ENCODE assay signal across 10 cellular contexts in the genomic region with DNA sequence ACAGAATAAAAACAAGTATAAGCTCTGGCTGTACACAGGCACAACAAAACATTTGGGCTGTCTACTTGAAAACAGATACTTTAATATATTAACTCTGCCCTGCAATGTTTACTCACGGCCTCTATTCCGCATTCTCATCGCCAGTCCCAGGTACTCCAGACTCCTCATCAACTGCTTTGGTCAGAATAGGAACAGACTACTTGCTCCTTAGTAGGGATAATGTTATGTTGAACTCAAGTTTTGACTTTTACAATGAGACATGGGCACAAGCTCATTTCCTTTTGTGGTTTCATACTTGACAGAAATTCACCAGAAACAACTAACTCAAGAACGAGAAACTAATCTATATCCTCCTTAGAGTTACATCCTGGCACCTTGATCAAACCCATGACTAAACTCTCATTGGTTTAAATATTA.
DNase-seq lines count a peak whose midpoint lies in the region; ATAC-seq, FAIRE-seq and TF ChIP-seq lines count a peak whose summit lies in the region.
"Had no signal": no experiment of that assay in that cellular context is flagged by ENCODE, and none has a peak within 500 bp of the region (broad histone marks: within the 10 kb centered on the region; RNA-seq: fewer than 3 reads in every experiment).

No MANE protein-coding gene starts in this region.

- no peaks in the 10 kb centered on the region for H3F3A ChIP-seq in smooth muscle cell (ENCODE audit: low read depth)

- TF ChIP-seq EP300 in sigmoid colon (IDR thresholded peaks at IDR 0.05), result no peak

- no peak for TF ChIP-seq POLR2A in sigmoid colon (IDR thresholded peaks at IDR 0.05)

- no peaks in the 10 kb centered on the region for H4K20me1 ChIP-seq in smooth muscle cell (ENCODE audit: low read depth)

- H3K9me3 ChIP-seq in small intestine (ENCODE audit: control insufficient read depth, low read depth) (no peaks in the 10 kb centered on the region), sigmoid colon (no peaks in the 10 kb centered on the region), smooth muscle cell (replicated peaks; ENCODE audit: low read depth) (no peaks in the 10 kb centered on the region)

- no peak overlapping the region for H3K4me3 ChIP-seq in small intestine (ENCODE audit: low read depth in 1 of 2, low read length in 2 of 2)
- no peak overlapping the region for H3K4me3 ChIP-seq in sigmoid colon
- H3K4me3 ChIP-seq in smooth muscle cell, result no peak overlapping the region
- H3K4me3 ChIP-seq: neural progenitor cell had no signal

- no peaks in the 10 kb centered on the region for H3K79me2 ChIP-seq in smooth muscle cell (ENCODE audit: low read depth)

- H3K9ac ChIP-seq in smooth muscle cell (ENCODE audit: low read depth), result no peak overlapping the region
- H3K9ac ChIP-seq: neural progenitor cell had no signal

- H3K27ac ChIP-seq in small intestine (ENCODE audit: low read depth in 1 of 2, low read length in 1 of 2) (peak overlapping the region; percentile 71 to 92), sigmoid colon (no peak overlapping the region), smooth muscle cell (ENCODE audit: low read depth) (no peak overlapping the region)
- H3K27ac ChIP-seq: neural progenitor cell had no signal

- TF ChIP-seq CTCF in sigmoid colon (IDR thresholded peaks at IDR 0.05), result no peak
- TF ChIP-seq CTCF in smooth muscle cell (IDR thresholded peaks at IDR 0.05; ENCODE audit: borderline replicate concordance, insufficient read depth, poor library complexity, severe bottlenecking), result no peak

- no peak for FAIRE-seq in small intestine (lab: Jason Lieb, UNC)
- FAIRE-seq: A204.1 had no signal

- intact Hi-C loops in sigmoid colon (cut with DNase I), result no loop called here

- no peak overlapping the region for H3K4me2 ChIP-seq in smooth muscle cell
- H3K4me2 ChIP-seq: neural progenitor cell had no signal

- WGBS in small intestine, 3 donors, result 54 to 81% (median 64%) methylated on average over 4 of the region's 4 CpGs
- WGBS in sigmoid colon, 2 donors, result 59 to 81% methylated on average over 4 of the region's 4 CpGs
- WGBS in smooth muscle cell (ENCODE audit: low lambda C conversion rate), result 94% methylated on average over 4 of the region's 4 CpGs

- ATAC-seq in activated CD4-positive, CD25-positive, alpha-beta regulatory T cell treated with anti-CD3 and anti-CD28 coated beads, Interleukin-2, amount 50 U/mL, for 24 hours, result peak; percentile 59 to 72
- peak; percentile 72 for ATAC-seq in HG02759 (IDR thresholded peaks at IDR 0.05; ENCODE audit: unreplicated experiment)

- H3K4me1 ChIP-seq in small intestine (ENCODE audit: control insufficient read depth in 2 of 2, insufficient read depth in 1 of 2, low read depth in 1 of 2, low read length in 1 of 2), result no peaks in the 10 kb centered on the region
- no peaks in the 10 kb centered on the region for H3K4me1 ChIP-seq in sigmoid colon
- no peaks in the 10 kb centered on the region for H3K4me1 ChIP-seq in smooth muscle cell (ENCODE audit: low read depth)
- H3K4me1 ChIP-seq: neural progenitor cell had no signal

- no peak overlapping the region for H2AFZ ChIP-seq in smooth muscle cell (ENCODE audit: low read depth)
- H2AFZ ChIP-seq: neural progenitor cell had no signal

- no peak for DNase-seq in activated CD4-positive, CD25-positive, alpha-beta regulatory T cell treated with anti-CD3 and anti-CD28 coated beads, Interleukin-2, amount 50 U/mL, for 72 hours
- peak; percentile 21 for DNase-seq in NCI-H2196 (lab: John Stamatoyannopoulos, UW; ENCODE audit: unreplicated experiment)
- peak; percentile 29 for DNase-seq in small intestine
- no peak for DNase-seq in sigmoid colon
- no peak for DNase-seq in middle frontal gyrus (ENCODE audit: extremely low spot score, low spot score)
- no peak for DNase-seq in smooth muscle cell (lab: John Stamatoyannopoulos, UW; ENCODE audit: unreplicated experiment)

- H3K27me3 ChIP-seq in small intestine (ENCODE audit: control insufficient read depth in 2 of 2, insufficient read depth in 2 of 2, low read length in 2 of 2) (no peaks in the 10 kb centered on the region), sigmoid colon (no peaks in the 10 kb centered on the region), smooth muscle cell (ENCODE audit: low read depth) (no peaks in the 10 kb centered on the region)
- H3K27me3 ChIP-seq: neural progenitor cell had no signal

- H3K36me3 ChIP-seq in small intestine (ENCODE audit: control insufficient read depth in 2 of 2, insufficient read depth in 2 of 2, low read length in 2 of 2), result no peaks in the 10 kb centered on the region
- peaks cover 0 to 26% (median 0%) of the 10 kb centered on the region in 4 donors for H3K36me3 ChIP-seq in sigmoid colon
- H3K36me3 ChIP-seq in smooth muscle cell (ENCODE audit: low read depth), result peaks cover 2% of the 10 kb centered on the region
- H3K36me3 ChIP-seq: neural progenitor cell had no signal

Comparison
In these comparisons a context has a peak if more than half of its experiments do, and no peak if none do; other contexts are left out.
1. DNase-seq: peak in NCI-H2196 (single experiment) and small intestine (single experiment); none in activated CD4-positive, CD25-positive, alpha-beta regulatory T cell treated with anti-CD3 and anti-CD28 coated beads, Interleukin-2, amount 50 U/mL, for 72 hours (single experiment), sigmoid colon (single experiment), middle frontal gyrus (single experiment) and smooth muscle cell (single experiment).
2. H3K27ac ChIP-seq: peak in small intestine (2 of 2); none in sigmoid colon (0 of 4) and smooth muscle cell (single experiment).